1 cellular context compared by ENCODE assay signal in genomic region chr3:12886106-12886679, GRCh38.
TF ChIP-seq lines count a peak whose summit lies in the region.

No MANE protein-coding gene starts in this region.

TF ChIP-seq in GM12878, 131 proteins besides CTCF, POLR2A, EP300 and RAD21:
- peak; percentile 39 for TF ChIP-seq MTA2 (IDR thresholded peaks at IDR 0.05; ENCODE audit: low read depth)
- no peak; the same call in 1 of the 2 replicates for TF ChIP-seq IKZF1 (conservative IDR thresholded peaks at IDR 0.05)
- no peak for TF ChIP-seq ELK1 (IDR thresholded peaks at IDR 0.05; ENCODE audit: low read depth, low read length)
- no peak for TF ChIP-seq MTA3 (IDR thresholded peaks at IDR 0.05; ENCODE audit: borderline replicate concordance, low read length)
- TF ChIP-seq ZNF592 (IDR thresholded peaks at IDR 0.05): no peak
- TF ChIP-seq EED (IDR thresholded peaks at IDR 0.05; ENCODE audit: low read depth): 0 out of 2 replicates have a peak, but pooled peaks have one; percentile 37
- no peak for TF ChIP-seq PAX5 (IDR thresholded peaks at IDR 0.05; ENCODE audit: borderline replicate concordance, low read depth, low read length)
- 0 out of 2 replicates have a peak, but pooled peaks have one; percentile 10 for TF ChIP-seq TCF12 (IDR thresholded peaks at IDR 0.05; ENCODE audit: low read depth, low read length)
- no peak for TF ChIP-seq SIN3A (IDR thresholded peaks at IDR 0.05; ENCODE audit: low read depth, low read length)
- TF ChIP-seq ETV6 (conservative IDR thresholded peaks at IDR 0.05 in 1 of 2, IDR thresholded peaks at IDR 0.05 in 1 of 2; ENCODE audit: borderline replicate concordance in 1 of 2, low read depth in 1 of 2): peak in 1 of 2 experiments; percentile 32; a peak in 1 of 4 replicates
- no peak for TF ChIP-seq HDGF (IDR thresholded peaks at IDR 0.05)
- peak; percentile 61 to 68 for TF ChIP-seq IKZF2 (IDR thresholded peaks at IDR 0.05)
- TF ChIP-seq SREBF1 (IDR thresholded peaks at IDR 0.05; ENCODE audit: low read length): no peak
- peak; percentile 85 to 93 for TF ChIP-seq BHLHE40 (IDR thresholded peaks at IDR 0.05; ENCODE audit: borderline replicate concordance in 1 of 2, low read depth in 2 of 2, low read length in 1 of 2)
- TF ChIP-seq TCF3 (IDR thresholded peaks at IDR 0.05; ENCODE audit: borderline replicate concordance, insufficient read depth, low read depth, low read length): peak; percentile 61; the same call in 1 of the 2 replicates
- TF ChIP-seq RBBP5 (conservative IDR thresholded peaks at IDR 0.05): no peak
- TF ChIP-seq RUNX3 (IDR thresholded peaks at IDR 0.05; ENCODE audit: low read length): peak; percentile 68
- TF ChIP-seq RELA (IDR thresholded peaks at IDR 0.05; ENCODE audit: borderline replicate concordance, partially characterized antibody): no peak
- TF ChIP-seq PML (IDR thresholded peaks at IDR 0.05; ENCODE audit: low read length): no peak
- TF ChIP-seq FOS (IDR thresholded peaks at IDR 0.05; ENCODE audit: borderline replicate concordance, extremely low read depth, insufficient read length): no peak
- TF ChIP-seq NKRF (conservative IDR thresholded peaks at IDR 0.05): no peak
- TF ChIP-seq TARDBP (IDR thresholded peaks at IDR 0.05; ENCODE audit: borderline replicate concordance): no peak
- no peak for TF ChIP-seq SREBF2 (IDR thresholded peaks at IDR 0.05; ENCODE audit: low read length)
- TF ChIP-seq PRDM15 (CRISPR knock-in tag; IDR thresholded peaks at IDR 0.05): no peak
- peak; percentile 26; the same call in 1 of the 2 replicates for TF ChIP-seq RAD51 (IDR thresholded peaks at IDR 0.05)
- TF ChIP-seq E2F8 (IDR thresholded peaks at IDR 0.05; ENCODE audit: low read depth, partially characterized antibody): no peak
- no peak for TF ChIP-seq RELB (IDR thresholded peaks at IDR 0.05; ENCODE audit: low read depth)
TF ChIP-seq in GM12878: peak in this region for 9.
